1 cellular context compared by ENCODE assay signal in genomic region chr20:43508106-43508505, GRCh38.
TF ChIP-seq lines count a peak whose summit lies in the region.

No MANE protein-coding gene starts in this region.

TF ChIP-seq in HepG2, 621 proteins besides CTCF, POLR2A, EP300 and RAD21 (continued from another document):
- TF ChIP-seq BCLAF1 (IDR thresholded peaks at IDR 0.05) (no peak), ELF3 (CRISPR knock-in tag; IDR thresholded peaks at IDR 0.05) (no peak), ATF2 (CRISPR knock-in tag; IDR thresholded peaks at IDR 0.05) (no peak), ZNF512 (CRISPR knock-in tag; IDR thresholded peaks at IDR 0.05) (0 out of 2 replicates have a peak, but pooled peaks have one; percentile 16), ZNF451 (CRISPR knock-in tag; IDR thresholded peaks at IDR 0.05) (no peak), REXO4 (CRISPR knock-in tag; IDR thresholded peaks at IDR 0.05; ENCODE audit: borderline replicate concordance) (0 out of 2 replicates have a peak, but pooled peaks have one; percentile 5), SSRP1 (CRISPR knock-in tag; IDR thresholded peaks at IDR 0.05) (no peak), ZMYM2 (CRISPR knock-in tag; IDR thresholded peaks at IDR 0.05) (no peak), SRSF4 (IDR thresholded peaks at IDR 0.05; ENCODE audit: low read depth, low read length, poor library complexity, severe bottlenecking) (no peak), PHF8 (CRISPR knock-in tag; IDR thresholded peaks at IDR 0.05) (no peak), PRMT3 (CRISPR knock-in tag; IDR thresholded peaks at IDR 0.05; ENCODE audit: borderline replicate concordance, low read depth) (no peak), ZNF704 (CRISPR knock-in tag; IDR thresholded peaks at IDR 0.05; ENCODE audit: borderline replicate concordance) (no peak), ZNF597 (CRISPR knock-in tag; IDR thresholded peaks at IDR 0.05) (no peak), SYNCRIP (IDR thresholded peaks at IDR 0.05; ENCODE audit: insufficient read depth, low read depth, low read length) (no peak), ZNF253 (CRISPR knock-in tag; IDR thresholded peaks at IDR 0.05; ENCODE audit: borderline replicate concordance) (no peak), ZNF10 (CRISPR knock-in tag; IDR thresholded peaks at IDR 0.05; ENCODE audit: borderline replicate concordance, low read depth) (no peak), TRIM24 (CRISPR knock-in tag; IDR thresholded peaks at IDR 0.05) (no peak), ZNF543 (CRISPR knock-in tag; IDR thresholded peaks at IDR 0.05) (no peak), ZNF7 (CRISPR knock-in tag; IDR thresholded peaks at IDR 0.05) (no peak), RFXANK (CRISPR knock-in tag; IDR thresholded peaks at IDR 0.05) (no peak), ZNF44 (CRISPR knock-in tag; IDR thresholded peaks at IDR 0.05) (no peak), MATR3 (CRISPR knock-in tag; IDR thresholded peaks at IDR 0.05) (no peak), ZNF230 (CRISPR knock-in tag; IDR thresholded peaks at IDR 0.05) (no peak), ZNF142 (CRISPR knock-in tag; IDR thresholded peaks at IDR 0.05) (no peak), ZNF770 (CRISPR knock-in tag; IDR thresholded peaks at IDR 0.05) (no peak), ZBTB3 (CRISPR knock-in tag; IDR thresholded peaks at IDR 0.05; ENCODE audit: borderline replicate concordance, low read depth) (no peak), ZNF574 (CRISPR knock-in tag; IDR thresholded peaks at IDR 0.05) (no peak), TIGD3 (CRISPR knock-in tag; IDR thresholded peaks at IDR 0.05; ENCODE audit: borderline replicate concordance) (no peak), MTF1 (CRISPR knock-in tag; IDR thresholded peaks at IDR 0.05) (no peak), YEATS2 (CRISPR knock-in tag; IDR thresholded peaks at IDR 0.05; ENCODE audit: borderline replicate concordance) (no peak), ZNF605 (CRISPR knock-in tag; IDR thresholded peaks at IDR 0.05) (no peak; the same call in 1 of the 2 replicates), JARID2 (CRISPR knock-in tag; IDR thresholded peaks at IDR 0.05; ENCODE audit: insufficient replicate concordance) (no peak), THAP7 (CRISPR knock-in tag; IDR thresholded peaks at IDR 0.05) (no peak)
